3 cellular contexts compared by ENCODE assay signal in genomic region chr3:108202834-108203233, GRCh38.
TF ChIP-seq lines count a peak whose summit lies in the region.

No MANE protein-coding gene starts in this region.

TF ChIP-seq in HEK293T, 16 proteins besides CTCF, POLR2A, EP300 and RAD21 (continued from another document):
- TF ChIP-seq HDGF (IDR thresholded peaks at IDR 0.05; ENCODE audit: borderline replicate concordance) (no peak), FOXA1 (IDR thresholded peaks at IDR 0.05) (no peak), BHLHE40 (IDR thresholded peaks at IDR 0.05; ENCODE audit: borderline replicate concordance) (no peak), TARDBP (IDR thresholded peaks at IDR 0.05) (no peak), ZNF384 (IDR thresholded peaks at IDR 0.05) (no peak), LEF1 (IDR thresholded peaks at IDR 0.05; ENCODE audit: borderline replicate concordance) (no peak), NFRKB (IDR thresholded peaks at IDR 0.05) (no peak), L3MBTL2 (conservative IDR thresholded peaks at IDR 0.05) (no peak)

TF ChIP-seq in K562, 482 proteins besides CTCF, POLR2A, EP300 and RAD21 (continued from another document):
- TF ChIP-seq PBX2 (CRISPR knock-in tag; IDR thresholded peaks at IDR 0.05; ENCODE audit: low read depth) (no peak), PBX2 (tag; conservative IDR thresholded peaks at IDR 0.05; ENCODE audit: low read depth) (0 out of 2 replicates have a peak, but pooled peaks have one; percentile 8), C11orf30 (IDR thresholded peaks at IDR 0.05; ENCODE audit: low read depth) (peak; percentile 44; the same call in 1 of the 2 replicates), HMBOX1 (IDR thresholded peaks at IDR 0.05) (peak; percentile 70), DEAF1 (CRISPR knock-in tag; IDR thresholded peaks at IDR 0.05) (no peak), NFE2 (IDR thresholded peaks at IDR 0.05; ENCODE audit: low read depth) (peak; percentile 66), BHLHE40 (IDR thresholded peaks at IDR 0.05; ENCODE audit: low read length) (no peak), RBM22 (IDR thresholded peaks at IDR 0.05; ENCODE audit: low read depth, low read length, poor library complexity, severe bottlenecking) (no peak), ZBTB7A (IDR thresholded peaks at IDR 0.05; ENCODE audit: borderline replicate concordance, control insufficient read depth, low read depth, low read length) (no peak), MAFG (tag; conservative IDR thresholded peaks at IDR 0.05) (peak; percentile 69), ZNF316 (IDR thresholded peaks at IDR 0.05) (peak; percentile 48; the same call in 1 of the 2 replicates)
TF ChIP-seq in K562: peak in this region for 7.

TF ChIP-seq in HepG2, 621 proteins besides CTCF, POLR2A, EP300 and RAD21 (continued from another document):
- TF ChIP-seq ZFP36L1 (CRISPR knock-in tag; IDR thresholded peaks at IDR 0.05), result no peak
- no peak for TF ChIP-seq ZBTB7B (CRISPR knock-in tag; IDR thresholded peaks at IDR 0.05)
- no peak for TF ChIP-seq SAFB2 (CRISPR knock-in tag; IDR thresholded peaks at IDR 0.05; ENCODE audit: borderline replicate concordance, low read depth)
- TF ChIP-seq E2F2 (CRISPR knock-in tag; IDR thresholded peaks at IDR 0.05; ENCODE audit: borderline replicate concordance), result no peak
- TF ChIP-seq NONO (IDR thresholded peaks at IDR 0.05), result no peak
- TF ChIP-seq NONO (CRISPR knock-in tag; conservative IDR thresholded peaks at IDR 0.05), result no peak
- TF ChIP-seq GFI1 (CRISPR knock-in tag; IDR thresholded peaks at IDR 0.05; ENCODE audit: borderline replicate concordance), result no peak
- TF ChIP-seq EED (CRISPR knock-in tag; IDR thresholded peaks at IDR 0.05), result no peak
- no peak for TF ChIP-seq ZNF720 (CRISPR knock-in tag; IDR thresholded peaks at IDR 0.05)
- no peak for TF ChIP-seq PRMT3 (CRISPR knock-in tag; IDR thresholded peaks at IDR 0.05; ENCODE audit: borderline replicate concordance, low read depth)
